ENCODE assay signal across 10 cellular contexts in genomic region chr3:14352002-14352627, GRCh38. TPM values are rescaled to one million over a fixed set of nuclear protein-coding genes. Genes with fewer than 3 reads are reported as not detected.
DNase-seq lines count a peak whose midpoint lies in the region; ATAC-seq, FAIRE-seq and TF ChIP-seq lines count a peak whose summit lies in the region.
"Had no signal": no experiment of that assay in that cellular context is flagged by ENCODE, and none has a peak within 500 bp of the region (broad histone marks: within the 10 kb centered on the region; RNA-seq: fewer than 3 reads in every experiment).

No MANE protein-coding gene starts in this region.

- no peak for FAIRE-seq in GM19239 (lab: Jason Lieb, UNC)

- H2AFZ ChIP-seq in mammary epithelial cell (ENCODE audit: low read depth, low read length), result no peak overlapping the region
- H2AFZ ChIP-seq: parathyroid adenoma had no signal

- peaks cover 0 to 7% (median 4%) of the 10 kb centered on the region in 11 experiments; a peak in 6 of 22 replicates for H3K9me3 ChIP-seq in BLaER1 treated with 17β-estradiol and CSF1 and Interleukin-3, amounts not matched to agents 10 nM and 100 nM (replicated peaks in 1 of 11)
- no peaks in the 10 kb centered on the region for H3K9me3 ChIP-seq in mammary epithelial cell (replicated peaks; ENCODE audit: insufficient read depth, low read length)
- H3K9me3 ChIP-seq in CD8-positive, alpha-beta T cell (ENCODE audit: low read length), result no peaks in the 10 kb centered on the region

- BruUV-seq in mammary epithelial cell (replicated peaks; lab: Mats Ljungman, UMichigan), result no TSS peak

- TF ChIP-seq CTCF in coronary artery (IDR thresholded peaks at IDR 0.05) (no peak), mammary epithelial cell (conservative IDR thresholded peaks at IDR 0.05 in 1 of 2, IDR thresholded peaks at IDR 0.05 in 1 of 2; ENCODE audit: extremely low read depth in 1 of 2, insufficient read depth in 1 of 2, low read depth in 1 of 2, low read length in 2 of 2) (no peak)
- TF ChIP-seq CTCF in CD8-positive, alpha-beta T cell (IDR thresholded peaks at IDR 0.05), result no peak

- WGBS in mammary epithelial cell (ENCODE audit: low coverage, missing lambda C conversion rate), result 81% methylated on average over 11 of the region's 13 CpGs

- dilution Hi-C loops in mammary epithelial cell (cut with HindIII; ENCODE audit: low sequenced_read_pairs), result no loop called here

- ATAC-seq in esophagus mucosa, result peak; percentile 22
- no peak for ATAC-seq in CD8-positive, alpha-beta T cell

- DNase-seq in GM19239 (ENCODE audit: insufficient read length, low spot score), result peak; percentile 33
- peak; percentile 63 for DNase-seq in NCI-H2227 (lab: John Stamatoyannopoulos, UW; ENCODE audit: unreplicated experiment)
- DNase-seq in HuH-7.5 (ENCODE audit: low spot score), result no peak
- no peak for DNase-seq in coronary artery (ENCODE audit: low spot score)
- no peak for DNase-seq in mammary epithelial cell
- no peak for DNase-seq in CD8-positive, alpha-beta T cell

- peaks cover 0 to 12% (median 6%) of the 10 kb centered on the region in 10 experiments; a peak in 9 of 20 replicates for H3K4me1 ChIP-seq in BLaER1 treated with 17β-estradiol and CSF1 and Interleukin-3, amounts not matched to agents 10 nM and 100 nM
- no peaks in the 10 kb centered on the region for H3K4me1 ChIP-seq in mammary epithelial cell (ENCODE audit: insufficient read depth, low read length)
- H3K4me1 ChIP-seq in CD8-positive, alpha-beta T cell (ENCODE audit: insufficient read depth, low read length), result no peaks in the 10 kb centered on the region
- H3K4me1 ChIP-seq: parathyroid adenoma had no signal

- POLR2A ChIA-PET in CD8-positive, alpha-beta T cell (lab: Charles Lee), result no interaction called here

- no peaks in the 10 kb centered on the region; a peak in 2 of 22 replicates for H4K20me1 ChIP-seq in BLaER1 treated with 17β-estradiol and CSF1 and Interleukin-3, amounts not matched to agents 10 nM and 100 nM
- no peaks in the 10 kb centered on the region for H4K20me1 ChIP-seq in mammary epithelial cell (ENCODE audit: insufficient read depth, low read length)

- no peaks in the 10 kb centered on the region for H3K79me2 ChIP-seq in mammary epithelial cell (ENCODE audit: insufficient read depth, low read length)
- H3K79me2 ChIP-seq: parathyroid adenoma had no signal

- H3K27ac ChIP-seq in BLaER1 treated with 17β-estradiol and CSF1 and Interleukin-3, amounts not matched to agents 10 nM and 100 nM, result no peak overlapping the region
- H3K27ac ChIP-seq in coronary artery (no peak overlapping the region), mammary epithelial cell (ENCODE audit: insufficient read depth, low read depth, low read length) (no peak overlapping the region)
- no peak overlapping the region for H3K27ac ChIP-seq in CD8-positive, alpha-beta T cell (ENCODE audit: low read depth, low read length)
- H3K27ac ChIP-seq: parathyroid adenoma had no signal

- H3K36me3 ChIP-seq in BLaER1 treated with 17β-estradiol and CSF1 and Interleukin-3, amounts not matched to agents 10 nM and 100 nM, result no peaks in the 10 kb centered on the region
- H3K36me3 ChIP-seq in mammary epithelial cell (ENCODE audit: insufficient read depth, low read length), result no peaks in the 10 kb centered on the region
- no peaks in the 10 kb centered on the region for H3K36me3 ChIP-seq in CD8-positive, alpha-beta T cell (ENCODE audit: insufficient read depth, low read length)

- no peaks in the 10 kb centered on the region for H3K36me3 Mint-ChIP-seq in CD8-positive, alpha-beta T cell
- H3K36me3 Mint-ChIP-seq: brain had no signal

- H3K4me3 Mint-ChIP-seq in CD8-positive, alpha-beta T cell, result no peak overlapping the region
- H3K4me3 Mint-ChIP-seq: brain had no signal

- no peaks in the 10 kb centered on the region for H3K9me3 Mint-ChIP-seq in CD8-positive, alpha-beta T cell
- H3K9me3 Mint-ChIP-seq: brain had no signal

- peak overlapping the region in 7 of 11 experiments; percentile 4 to 38 (median 29); a peak in 5 of 22 replicates for H3K4me2 ChIP-seq in BLaER1 treated with 17β-estradiol and CSF1 and Interleukin-3, amounts not matched to agents 10 nM and 100 nM
- H3K4me2 ChIP-seq in mammary epithelial cell (ENCODE audit: insufficient read depth, low read depth, low read length), result no peak overlapping the region

- H3K27me3 Mint-ChIP-seq in CD8-positive, alpha-beta T cell (ENCODE audit: low read depth), result no peaks in the 10 kb centered on the region

- no peak overlapping the region for H3K9ac ChIP-seq in BLaER1 treated with 17β-estradiol and CSF1 and Interleukin-3, amounts not matched to agents 10 nM and 100 nM
- H3K9ac ChIP-seq in mammary epithelial cell (ENCODE audit: insufficient read depth, low read length), result no peak overlapping the region
- H3K9ac ChIP-seq: parathyroid adenoma had no signal

- intact Hi-C loops in mammary epithelial cell (cut with micrococcal nuclease), result no loop called here
- intact Hi-C loops in CD8-positive, alpha-beta T cell (cut with DNase I, micrococcal nuclease), result no loop called here

- CTCF ChIA-PET in mammary epithelial cell (lab: Charles Lee; ENCODE audit: low non-redundant PET), result no interaction called here
- CTCF ChIA-PET in CD8-positive, alpha-beta T cell (lab: Charles Lee), result no interaction called here

- H3K4me1 Mint-ChIP-seq in CD8-positive, alpha-beta T cell (ENCODE audit: low read depth), result no peaks in the 10 kb centered on the region
- H3K4me1 Mint-ChIP-seq: brain had no signal

- H3K27ac Mint-ChIP-seq in CD8-positive, alpha-beta T cell, result no peak overlapping the region
- H3K27ac Mint-ChIP-seq: brain had no signal

- in situ Hi-C loops in mammary epithelial cell (cut with MboI; ENCODE audit: low sequenced_read_pairs in 2 of 2), result no loop called here

- H3K27me3 ChIP-seq in BLaER1 treated with 17β-estradiol and CSF1 and Interleukin-3, amounts not matched to agents 10 nM and 100 nM, result no peaks in the 10 kb centered on the region
- peaks cover 2% of the 10 kb centered on the region for H3K27me3 ChIP-seq in mammary epithelial cell (ENCODE audit: insufficient read depth, low read length)
- no peaks in the 10 kb centered on the region for H3K27me3 ChIP-seq in CD8-positive, alpha-beta T cell (ENCODE audit: insufficient read depth, low read length)

- no peak overlapping the region for H3K4me3 ChIP-seq in BLaER1 treated with 17β-estradiol and CSF1 and Interleukin-3, amounts not matched to agents 10 nM and 100 nM
- H3K4me3 ChIP-seq in coronary artery, result no peak overlapping the region
- no peak overlapping the region for H3K4me3 ChIP-seq in mammary epithelial cell (replicated peaks in 1 of 3; ENCODE audit: insufficient read depth in 1 of 3, low read depth in 2 of 3, low read length in 3 of 3)
- no peak overlapping the region for H3K4me3 ChIP-seq in CD8-positive, alpha-beta T cell (ENCODE audit: low read depth, low read length)

RNA-seq across cellular contexts. Expression of gene SLC6A6, which starts 50.3 kb away (rescaled TPM):
- total RNA-seq in esophagus mucosa (11.0 TPM), mammary epithelial cell (10 to 100 TPM; 14.8 to 17.7 TPM)
- polyA plus RNA-seq in mammary epithelial cell, result 13.4 TPM
- polyA minus RNA-seq in mammary epithelial cell, result 76.1 TPM
- total RNA-seq in CD8-positive, alpha-beta T cell, result 10 to 100 TPM; 25.8 to 30.9 TPM

Comparison
In these comparisons a context has a peak if more than half of its experiments do, and no peak if none do; other contexts are left out.
1. DNase-seq: peak in GM19239 (single experiment) and NCI-H2227 (single experiment); none in HuH-7.5 (single experiment), coronary artery (single experiment), mammary epithelial cell (single experiment) and CD8-positive, alpha-beta T cell (0 of 7).